ENCODE assay signal across 14 cellular contexts in the genomic region with DNA sequence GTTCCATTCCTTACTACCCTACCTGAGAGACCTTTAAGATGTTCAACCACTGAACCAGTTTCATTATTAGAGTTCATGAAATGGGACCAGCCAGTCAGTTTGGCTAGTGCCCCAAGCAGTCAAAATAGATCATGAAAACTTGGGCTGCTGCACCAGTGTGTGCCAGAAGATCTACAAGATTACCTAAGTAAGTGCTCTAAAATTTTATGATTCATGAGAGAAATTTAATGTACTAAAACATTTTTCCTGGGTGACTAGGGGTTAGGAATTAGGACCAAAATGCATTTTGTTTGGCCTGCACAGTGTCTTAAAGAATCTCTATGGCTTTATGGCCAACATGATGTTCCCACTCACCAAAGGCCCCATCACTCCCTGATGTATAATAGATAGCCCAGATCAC.
"Had no signal": no experiment of that assay in that cellular context is flagged by ENCODE, and none has a peak within 500 bp of the region (broad histone marks: within the 10 kb centered on the region; RNA-seq: fewer than 3 reads in every experiment).

No MANE protein-coding gene starts in this region.

- ATAC-seq: activated naive CD4-positive, alpha-beta T cell treated with anti-CD3 and anti-CD28 coated beads, Interleukin-2, amount 50 U/mL, for 72 hours; activated T-cell treated with anti-CD3 and anti-CD28 coated beads, Interleukin-2, amount 50 U/mL, for 4 hours; gastroesophageal sphincter; right lobe of liver had no signal

- H3K27ac Mint-ChIP-seq: activated CD4-positive, alpha-beta memory T cell treated with anti-CD3 and anti-CD28 coated beads for 36 hours; activated naive CD4-positive, alpha-beta T cell treated with anti-CD3 and anti-CD28 coated beads, Interleukin-2, amount 50 U/mL, for 72 hours; progenitor cell of endocrine pancreas; stimulated activated naive CD8-positive, alpha-beta T cell treated with anti-CD3 and anti-CD28 coated beads, Interleukin-15, Interleukin-2, amounts not matched to agents 100 ng/mL and 50 ng/mL, for 24 hours; T-helper 2 cell treated with Interferon-gamma antibody and Interleukin-4, amounts not matched to agents 5 μg/mL and 100 μg/mL, for 36 hours had no signal

- H3K36me3 Mint-ChIP-seq: activated CD4-positive, alpha-beta memory T cell treated with anti-CD3 and anti-CD28 coated beads for 36 hours; activated naive CD4-positive, alpha-beta T cell treated with anti-CD3 and anti-CD28 coated beads, Interleukin-2, amount 50 U/mL, for 72 hours had no signal

- H3K4me3 ChIP-seq: gastroesophageal sphincter, right lobe of liver had no signal

- H3K36me3 ChIP-seq: gastroesophageal sphincter, right lobe of liver had no signal

- H3K9me3 ChIP-seq: gastroesophageal sphincter, right lobe of liver had no signal

- H3K27me3 ChIP-seq: gastroesophageal sphincter, right lobe of liver had no signal

- H3K27me3 Mint-ChIP-seq: progenitor cell of endocrine pancreas; stimulated activated naive CD8-positive, alpha-beta T cell treated with anti-CD3 and anti-CD28 coated beads, Interleukin-15, Interleukin-2, amounts not matched to agents 100 ng/mL and 50 ng/mL, for 24 hours had no signal

- H3K4me3 Mint-ChIP-seq: activated CD4-positive, alpha-beta memory T cell treated with anti-CD3 and anti-CD28 coated beads for 36 hours; activated T-cell treated with anti-CD3 and anti-CD28 coated beads, Interleukin-2, amount 50 U/mL, for 4 hours; stimulated activated naive CD8-positive, alpha-beta T cell treated with anti-CD3 and anti-CD28 coated beads, Interleukin-15, Interleukin-2, amounts not matched to agents 100 ng/mL and 50 ng/mL, for 24 hours; T-helper 2 cell treated with Interferon-gamma antibody and Interleukin-4, amounts not matched to agents 5 μg/mL and 100 μg/mL, for 36 hours had no signal

- H3K9me3 Mint-ChIP-seq: activated CD4-positive, alpha-beta memory T cell treated with anti-CD3 and anti-CD28 coated beads for 36 hours; activated T-cell treated with anti-CD3 and anti-CD28 coated beads, Interleukin-2, amount 50 U/mL, for 4 hours; stimulated activated naive CD8-positive, alpha-beta T cell treated with anti-CD3 and anti-CD28 coated beads, Interleukin-15, Interleukin-2, amounts not matched to agents 100 ng/mL and 50 ng/mL, for 24 hours; T-helper 2 cell treated with Interferon-gamma antibody and Interleukin-4, amounts not matched to agents 5 μg/mL and 100 μg/mL, for 36 hours had no signal

- DNase-seq: activated CD4-positive, alpha-beta memory T cell treated with anti-CD3 and anti-CD28 coated beads for 36 hours; activated CD4-positive, alpha-beta T cell treated with anti-CD3 and anti-CD28 coated beads for 1 hour; activated effector memory CD4-positive, alpha-beta T cell treated with anti-CD3 and anti-CD28 coated beads, Interleukin-2, amount 50 U/mL, for 16 hours; activated T-cell treated with anti-CD3 and anti-CD28 coated beads, Interleukin-2, amount 50 U/mL, for 4 hours; right lobe of liver; SHP77 treated with DMSO at 0.1 percent for 48 hours; stimulated activated CD4-positive, alpha-beta T cell treated with anti-CD3 and anti-CD28 coated beads, Interleukin-4, amount 100 ng/mL, for 1 hour; stimulated activated CD8-positive, alpha-beta memory T cell treated with anti-CD3 and anti-CD28 coated beads, Interleukin-4, amount 100 ng/mL, for 48 hours; trophoblast cell had no signal
